ENCODE assay signal across 23 cellular contexts in the genomic region with DNA sequence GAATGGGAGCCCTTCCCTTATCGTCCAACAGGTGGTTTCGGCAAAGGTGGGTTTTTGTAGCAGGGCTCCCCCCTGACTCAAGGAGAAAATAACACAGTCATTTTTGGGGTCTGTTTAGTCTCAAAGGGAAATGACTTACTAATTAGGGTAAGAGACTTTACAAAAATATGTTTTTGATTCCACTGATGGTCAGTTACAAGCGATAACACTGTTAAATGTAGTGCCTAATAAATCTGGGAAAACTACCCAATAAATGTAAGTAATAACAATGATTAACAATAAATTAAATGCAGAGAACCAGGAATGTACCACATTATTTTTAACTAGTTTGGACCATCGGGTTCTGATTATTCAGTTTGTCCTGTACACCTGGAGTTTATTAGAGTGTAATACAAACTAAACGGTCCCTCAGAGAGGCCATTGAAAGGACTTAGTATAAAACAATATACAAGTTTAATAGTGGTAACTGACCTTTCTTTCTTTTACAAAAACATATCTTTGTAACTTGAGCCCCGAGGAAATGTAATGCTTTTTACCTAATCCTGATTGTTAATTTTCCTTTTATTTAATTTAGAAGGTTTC.
"Had no signal": no experiment of that assay in that cellular context is flagged by ENCODE, and none has a peak within 500 bp of the region (broad histone marks: within the 10 kb centered on the region; RNA-seq: fewer than 3 reads in every experiment).

No MANE protein-coding gene starts in this region.

- H3K9me3 ChIP-seq: ovary, right atrium auricular region, right lobe of liver, stomach, testis, thyroid gland, transverse colon, upper lobe of left lung, vagina had no signal

- H3K27me3 ChIP-seq: left lung, ovary, right atrium auricular region, right lobe of liver, stomach, testis, thyroid gland, transverse colon, upper lobe of left lung, vagina had no signal

- DNase-seq: hippocampal formation; kidney glomerular epithelial cell; left cardiac atrium; left lung; lower lobe of right lung; mammary epithelial cell; mesenchymal stem cell; naive thymus-derived CD4-positive, alpha-beta T cell; ovary; right lobe of liver; stimulated activated CD4-positive, alpha-beta T cell treated with anti-CD3 and anti-CD28 coated beads, Interleukin-1b, Interleukin-23, amount 100 ng/mL, for 48 hours; stimulated activated CD4-positive, alpha-beta T cell treated with anti-CD3 and anti-CD28 coated beads, Interleukin-2, amount 100 ng/mL, for 48 hours; stimulated activated naive B cell treated with anti-CD40 and anti-IgM and Interleukin-4, amounts not matched to agents 10 μg/mL and 1 μg/mL and 100 μg/mL, for 72 hours; stimulated activated naive CD8-positive, alpha-beta T cell treated with anti-CD3 and anti-CD28 coated beads, Interleukin-15, Interleukin-2, amounts not matched to agents 100 U/mL and 50 U/mL, for 24 hours; stomach; testis; thyroid gland; transverse colon; upper lobe of left lung had no signal

- H3K36me3 ChIP-seq: left lung, lower lobe of right lung, ovary, right atrium auricular region, right lobe of liver, stomach, thyroid gland, transverse colon, upper lobe of left lung, vagina had no signal

- H3K4me2 ChIP-seq: smooth muscle cell had no signal

- ATAC-seq: left cardiac atrium; left lung; lower lobe of right lung; naive thymus-derived CD4-positive, alpha-beta T cell; natural killer cell treated with Interleukin-12 subunit alpha and Interleukin-12 subunit beta and Interleukin-15 and Interleukin-18, amount 100 ng/mL, for 72 hours; right lobe of liver; stimulated activated naive B cell treated with anti-CD40 and anti-IgM and Interleukin-4, amounts not matched to agents 10 μg/mL and 1 μg/mL and 100 μg/mL, for 72 hours; stimulated activated naive CD8-positive, alpha-beta T cell treated with anti-CD3 and anti-CD28 coated beads, Interleukin-15, Interleukin-2, amounts not matched to agents 100 U/mL and 50 U/mL, for 24 hours had no signal

- H3K27ac ChIP-seq: left lung, lower lobe of right lung, ovary, right atrium auricular region, right lobe of liver, stomach, testis, thyroid gland, transverse colon, upper lobe of left lung, vagina had no signal

- H3K4me1 ChIP-seq: left lung, lower lobe of right lung, right atrium auricular region, right lobe of liver, stomach, testis, thyroid gland, transverse colon, upper lobe of left lung, vagina had no signal

- H3K4me3 ChIP-seq: left lung, lower lobe of right lung, ovary, right atrium auricular region, right lobe of liver, smooth muscle cell, stomach, testis, thyroid gland, transverse colon, upper lobe of left lung, vagina had no signal
